23 cellular contexts compared by ENCODE assay signal in genomic region chr13:108408670-108409069, GRCh38.
DNase-seq lines count a peak whose midpoint lies in the region; ATAC-seq and TF ChIP-seq lines count a peak whose summit lies in the region.
"Had no signal": no experiment of that assay in that cellular context is flagged by ENCODE, and none has a peak within 500 bp of the region (broad histone marks: within the 10 kb centered on the region; RNA-seq: fewer than 3 reads in every experiment).

No MANE protein-coding gene starts in this region.

- H3K36me3 Mint-ChIP-seq in CD4-positive, alpha-beta memory T cell: no peaks in the 10 kb centered on the region
- H3K36me3 Mint-ChIP-seq in T-cell: no peaks in the 10 kb centered on the region
- H3K36me3 Mint-ChIP-seq in endothelial cell (ENCODE audit: low read depth, unreplicated experiment): no peaks in the 10 kb centered on the region
- no peaks in the 10 kb centered on the region for H3K36me3 Mint-ChIP-seq in activated T-helper 1 cell treated with anti-CD3 and anti-CD28 coated beads, Interleukin-12 subunit alpha, Interleukin-12 subunit beta, Interleukin-2, Interleukin-4 antibody, amounts not matched to agents 30 ng/mL and 10 ng/mL and 1 ng/mL, durations not matched to agents 14 hours and 24 hours and 36 hours (ENCODE audit: low read depth)
- H3K36me3 Mint-ChIP-seq: CD14-positive monocyte had no signal

- no peaks in the 10 kb centered on the region for H3K27me3 ChIP-seq in CD4-positive, alpha-beta memory T cell (ENCODE audit: insufficient read depth, low read length)
- H3K27me3 ChIP-seq: MG63, Peyer's patch had no signal

- no peak overlapping the region for H3K27ac ChIP-seq in CD4-positive, alpha-beta memory T cell (ENCODE audit: low read depth, low read length)
- H3K27ac ChIP-seq: A549, HL-60, Peyer's patch had no signal

- ATAC-seq in T-cell (replicated peaks in 1 of 4) (peak; percentile 57 to 74 (median 66)), Right ventricle myocardium inferior (no peak)
- ATAC-seq: A549, HepG2, K562 had no signal

- H3K9me3 Mint-ChIP-seq in CD4-positive, alpha-beta memory T cell: peaks cover 0 to 19% (median 7%) of the 10 kb centered on the region in 8 donors
- H3K9me3 Mint-ChIP-seq in T-cell (peaks cover 0 to 11% (median 10%) of the 10 kb centered on the region in 3 donors), endothelial cell (ENCODE audit: unreplicated experiment) (no peaks in the 10 kb centered on the region)
- H3K9me3 Mint-ChIP-seq in activated T-helper 1 cell treated with anti-CD3 and anti-CD28 coated beads, Interleukin-12 subunit alpha, Interleukin-12 subunit beta, Interleukin-2, Interleukin-4 antibody, amounts not matched to agents 30 ng/mL and 10 ng/mL and 1 ng/mL, durations not matched to agents 14 hours and 24 hours and 36 hours: no peaks in the 10 kb centered on the region

- H3K27me3 Mint-ChIP-seq in CD4-positive, alpha-beta memory T cell: no peaks in the 10 kb centered on the region
- H3K27me3 Mint-ChIP-seq in T-cell (no peaks in the 10 kb centered on the region), endothelial cell (ENCODE audit: unreplicated experiment) (no peaks in the 10 kb centered on the region)
- H3K27me3 Mint-ChIP-seq in activated T-helper 1 cell treated with anti-CD3 and anti-CD28 coated beads, Interleukin-12 subunit alpha, Interleukin-12 subunit beta, Interleukin-2, Interleukin-4 antibody, amounts not matched to agents 30 ng/mL and 10 ng/mL and 1 ng/mL, durations not matched to agents 14 hours and 24 hours and 36 hours (ENCODE audit: insufficient read depth): no peaks in the 10 kb centered on the region

- peak overlapping the region; percentile 80 to 91 (median 85) for H3K27ac Mint-ChIP-seq in CD4-positive, alpha-beta memory T cell
- H3K27ac Mint-ChIP-seq in T-cell (peak overlapping the region; percentile 93 to 94), endothelial cell (ENCODE audit: unreplicated experiment) (no peak overlapping the region)
- no peak overlapping the region for H3K27ac Mint-ChIP-seq in activated T-helper 1 cell treated with anti-CD3 and anti-CD28 coated beads, Interleukin-12 subunit alpha, Interleukin-12 subunit beta, Interleukin-2, Interleukin-4 antibody, amounts not matched to agents 30 ng/mL and 10 ng/mL and 1 ng/mL, durations not matched to agents 14 hours and 24 hours and 36 hours
- H3K27ac Mint-ChIP-seq: B cell, CD14-positive monocyte, H9, HFFc6 had no signal

- intact Hi-C loops in CD4-positive, alpha-beta memory T cell (cut with micrococcal nuclease): loop anchor here (1.0 to 5.0 kb wide), 2 partner anchors 66 to 181 kb away; no protein-coding TSS in a partner anchor
- intact Hi-C loops in Right ventricle myocardium inferior (cut with DNase I): no loop called here
- intact Hi-C loops in activated T-helper 1 cell treated with anti-CD3 and anti-CD28 coated beads, Interleukin-12 subunit alpha, Interleukin-12 subunit beta, Interleukin-2, Interleukin-4 antibody, amounts not matched to agents 30 ng/mL and 10 ng/mL and 1 ng/mL, durations not matched to agents 14 hours and 24 hours and 36 hours (cut with micrococcal nuclease): no loop called here

- POLR2A ChIA-PET in CD4-positive, alpha-beta memory T cell (lab: Charles Lee; ENCODE audit: partially characterized antibody): interaction anchor here (0.6 to 2.0 kb wide), 6 partner anchors 8 to 88 kb away, joined by 3 to 8 read pairs (median 4); no protein-coding TSS in a partner anchor
- POLR2A ChIA-PET in T-cell (lab: Charles Lee): no interaction called here

- H3K4me1 Mint-ChIP-seq in CD4-positive, alpha-beta memory T cell: peaks cover 42 to 73% (median 62%) of the 10 kb centered on the region in 4 donors
- H3K4me1 Mint-ChIP-seq in T-cell (peaks cover 54 to 67% (median 64%) of the 10 kb centered on the region in 3 donors), endothelial cell (ENCODE audit: unreplicated experiment) (peaks cover 3% of the 10 kb centered on the region)
- H3K4me1 Mint-ChIP-seq in activated T-helper 1 cell treated with anti-CD3 and anti-CD28 coated beads, Interleukin-12 subunit alpha, Interleukin-12 subunit beta, Interleukin-2, Interleukin-4 antibody, amounts not matched to agents 30 ng/mL and 10 ng/mL and 1 ng/mL, durations not matched to agents 14 hours and 24 hours and 36 hours (ENCODE audit: low read depth): peaks cover 7% of the 10 kb centered on the region
- H3K4me1 Mint-ChIP-seq: B cell had no signal

- TF ChIP-seq CTCF in endothelial cell (IDR thresholded peaks at IDR 0.05; ENCODE audit: unreplicated experiment): no peak

- H3K9me3 ChIP-seq in CD4-positive, alpha-beta memory T cell (ENCODE audit: control insufficient read depth in 1 of 2, low read length in 2 of 2): no peaks in the 10 kb centered on the region
- H3K9me3 ChIP-seq: A549, Caco-2, MG63, Peyer's patch had no signal

- no peak overlapping the region for H3K4me3 ChIP-seq in CD4-positive, alpha-beta memory T cell (ENCODE audit: low read length in 2 of 2)
- H3K4me3 ChIP-seq: A549, K562, MG63, Peyer's patch had no signal

- peak overlapping the region in 6 of 8 donors; percentile 49 to 85 (median 74) for H3K4me3 Mint-ChIP-seq in CD4-positive, alpha-beta memory T cell
- H3K4me3 Mint-ChIP-seq in T-cell: peak overlapping the region; percentile 2 to 60 (median 32)
- H3K4me3 Mint-ChIP-seq in endothelial cell (ENCODE audit: unreplicated experiment): no peak overlapping the region
- H3K4me3 Mint-ChIP-seq in activated T-helper 1 cell treated with anti-CD3 and anti-CD28 coated beads, Interleukin-12 subunit alpha, Interleukin-12 subunit beta, Interleukin-2, Interleukin-4 antibody, amounts not matched to agents 30 ng/mL and 10 ng/mL and 1 ng/mL, durations not matched to agents 14 hours and 24 hours and 36 hours: no peak overlapping the region
- H3K4me3 Mint-ChIP-seq: B cell, CD14-positive monocyte, H9, HFFc6 had no signal

- DNase-seq in activated effector memory CD4-positive, alpha-beta T cell treated with anti-CD3 and anti-CD28 coated beads, Interleukin-2, amount 50 U/mL, for 16 hours: peak; percentile 66
- no peak for DNase-seq in activated effector memory CD4-positive, alpha-beta T cell treated with Interleukin-2 at 50 U/mL for 16 hours
- DNase-seq in CD4-positive, alpha-beta memory T cell: peak in 1 of 5 donors; percentile 11
- DNase-seq in T-cell: peak in 4 of 34 experiments; percentile 4 to 23 (median 8)
- DNase-seq in endothelial cell (ENCODE audit: low spot score): peak; percentile 13
- DNase-seq in Right ventricle myocardium inferior (ENCODE audit: missing footprints): no peak
- DNase-seq in activated T-helper 1 cell treated with anti-CD3 and anti-CD28 coated beads, Interleukin-12 subunit alpha, Interleukin-12 subunit beta, Interleukin-2, Interleukin-4 antibody, amounts not matched to agents 30 ng/mL and 10 ng/mL and 1 ng/mL, durations not matched to agents 14 hours and 24 hours and 36 hours (ENCODE audit: low spot score): no peak
- DNase-seq: Caco-2, DMS 273 treated with DMSO at 0.1 percent for 48 hours, H9, HFFc6, MG63, NCI-H1417, NCI-H1694 treated with DMSO at 0.1 percent for 48 hours, NCI-H446, NCI-H526, Peyer's patch had no signal

- CTCF ChIA-PET in CD4-positive, alpha-beta memory T cell (lab: Charles Lee; ENCODE audit: partially characterized antibody): interaction anchor here (1.0 kb wide), 2 partner anchors 66 to 83 kb away, joined by 3 to 4 read pairs; no protein-coding TSS in a partner anchor
- CTCF ChIA-PET in T-cell (lab: Charles Lee): interaction anchor here in 1 of 2 donors (1.2 kb wide), 1 partner anchor 99 kb away, joined by 4 read pairs; no protein-coding TSS in a partner anchor

- no peaks in the 10 kb centered on the region for H3K36me3 ChIP-seq in CD4-positive, alpha-beta memory T cell (ENCODE audit: insufficient read depth, low read length)
- H3K36me3 ChIP-seq: MG63, Peyer's patch had no signal

- H3K4me1 ChIP-seq in CD4-positive, alpha-beta memory T cell (ENCODE audit: insufficient read depth, low read length): peaks cover 55% of the 10 kb centered on the region
- H3K4me1 ChIP-seq: A549, Caco-2, Peyer's patch had no signal

Comparison
In these comparisons a context has a peak if more than half of its experiments do, and no peak if none do; other contexts are left out.
1. DNase-seq: peak in activated effector memory CD4-positive, alpha-beta T cell treated with anti-CD3 and anti-CD28 coated beads, Interleukin-2, amount 50 U/mL, for 16 hours (single experiment) and endothelial cell (single experiment); none in activated effector memory CD4-positive, alpha-beta T cell treated with Interleukin-2 at 50 U/mL for 16 hours (single experiment), Right ventricle myocardium inferior (single experiment) and activated T-helper 1 cell treated with anti-CD3 and anti-CD28 coated beads, Interleukin-12 subunit alpha, Interleukin-12 subunit beta, Interleukin-2, Interleukin-4 antibody, amounts not matched to agents 30 ng/mL and 10 ng/mL and 1 ng/mL, durations not matched to agents 14 hours and 24 hours and 36 hours (single experiment).
2. H3K27ac Mint-ChIP-seq: peak in CD4-positive, alpha-beta memory T cell (7 of 7) and T-cell (2 of 2); none in endothelial cell (single experiment) and activated T-helper 1 cell treated with anti-CD3 and anti-CD28 coated beads, Interleukin-12 subunit alpha, Interleukin-12 subunit beta, Interleukin-2, Interleukin-4 antibody, amounts not matched to agents 30 ng/mL and 10 ng/mL and 1 ng/mL, durations not matched to agents 14 hours and 24 hours and 36 hours (single experiment).
3. H3K4me3 Mint-ChIP-seq: peak in CD4-positive, alpha-beta memory T cell (6 of 8) and T-cell (3 of 3); none in endothelial cell (single experiment) and activated T-helper 1 cell treated with anti-CD3 and anti-CD28 coated beads, Interleukin-12 subunit alpha, Interleukin-12 subunit beta, Interleukin-2, Interleukin-4 antibody, amounts not matched to agents 30 ng/mL and 10 ng/mL and 1 ng/mL, durations not matched to agents 14 hours and 24 hours and 36 hours (single experiment).